In the genomic region with DNA sequence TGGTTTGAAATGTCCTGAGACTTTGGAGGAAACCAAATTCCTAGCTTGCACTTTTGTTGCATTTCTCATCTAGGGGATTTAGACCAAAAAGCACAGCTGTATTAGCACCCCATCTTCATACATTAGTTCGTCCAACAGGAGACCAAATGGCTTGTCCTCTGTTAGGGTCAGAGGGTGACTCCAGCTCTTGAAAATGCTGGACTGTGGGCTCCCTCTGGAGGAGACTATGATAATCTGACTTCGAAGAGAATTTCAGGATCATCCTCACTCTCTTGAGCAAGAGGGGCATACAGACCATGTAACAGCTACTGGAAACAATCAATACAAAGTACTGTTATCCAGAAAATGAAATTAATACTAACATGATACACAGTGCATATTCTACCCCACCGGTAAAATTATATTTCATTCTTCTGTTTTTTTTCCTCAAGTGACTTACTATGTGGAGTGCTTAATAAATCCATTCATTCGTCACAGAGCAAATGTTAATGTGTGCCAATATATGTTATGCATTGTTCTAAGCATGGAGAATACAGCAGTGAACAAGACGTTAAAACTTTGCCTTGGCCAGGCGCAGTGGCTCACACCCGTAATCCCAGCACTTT, we compare ENCODE assay signal across 8 cellular contexts.
DNase-seq lines count a peak whose midpoint lies in the region; FAIRE-seq and TF ChIP-seq lines count a peak whose summit lies in the region.

No MANE protein-coding gene starts in this region.

- H3K36me3 Mint-ChIP-seq in activated T-cell treated with anti-CD3 and anti-CD28 coated beads, Interleukin-2, amount 50 U/mL, for 24 hours (ENCODE audit: low read depth) = no peaks in the 10 kb centered on the region

- no peaks in the 10 kb centered on the region for H3K4me1 ChIP-seq in kidney (ENCODE audit: control insufficient read depth in 1 of 2, insufficient read depth in 1 of 2, low read depth in 1 of 2, low read length in 2 of 2)

- peak; percentile 64 for FAIRE-seq in kidney (lab: Jason Lieb, UNC)

- H3K9me3 Mint-ChIP-seq in activated T-cell treated with anti-CD3 and anti-CD28 coated beads, Interleukin-2, amount 50 U/mL, for 24 hours = peaks cover 6% of the 10 kb centered on the region

- no peak overlapping the region for H3K27ac ChIP-seq in kidney (ENCODE audit: low read depth in 2 of 2, low read length in 2 of 2)

- H3K36me3 ChIP-seq in kidney (ENCODE audit: control insufficient read depth in 1 of 2, insufficient read depth in 2 of 2, low read length in 2 of 2) = no peaks in the 10 kb centered on the region

- no peak overlapping the region for H3K9ac ChIP-seq in kidney (ENCODE audit: low read length in 2 of 2)

- peaks cover 3% of the 10 kb centered on the region for H3K4me1 Mint-ChIP-seq in activated T-cell treated with anti-CD3 and anti-CD28 coated beads, Interleukin-2, amount 50 U/mL, for 24 hours (ENCODE audit: low read depth)

- intact Hi-C loops in kidney (cut with DNase I) = loop anchor here (5.0 kb wide), 1 partner anchor 107 kb away; no protein-coding TSS in a partner anchor

- H3K4me3 ChIP-seq in kidney (ENCODE audit: low read length in 2 of 2) = no peak overlapping the region

- H3K4me3 Mint-ChIP-seq in activated T-cell treated with anti-CD3 and anti-CD28 coated beads, Interleukin-2, amount 50 U/mL, for 24 hours = no peak overlapping the region

- H3K27ac Mint-ChIP-seq in activated T-cell treated with anti-CD3 and anti-CD28 coated beads, Interleukin-2, amount 50 U/mL, for 24 hours = no peak overlapping the region

- H3K9me3 ChIP-seq in kidney (ENCODE audit: control insufficient read depth in 1 of 2, low read length in 2 of 2) = peaks cover 0 to 3% of the 10 kb centered on the region in 2 donors

- peaks cover 3% of the 10 kb centered on the region for H3K27me3 Mint-ChIP-seq in activated T-cell treated with anti-CD3 and anti-CD28 coated beads, Interleukin-2, amount 50 U/mL, for 24 hours

- DNase-seq in activated T-cell treated with anti-CD3 and anti-CD28 coated beads for 24 hours (ENCODE audit: low read depth) = peak; percentile 23
- no peak for DNase-seq in activated T-cell treated with anti-CD3 and anti-CD28 coated beads, Interleukin-2, amount 50 U/mL, for 24 hours
- peak; percentile 64 for DNase-seq in NAMALWA (ENCODE audit: low spot score)
- peak in 3 of 5 donors; percentile 10 to 44 (median 30) for DNase-seq in T-helper 1 cell
- DNase-seq in central memory CD4-positive, alpha-beta T cell = peak; percentile 49
- no peak for DNase-seq in kidney
- peak; percentile 27 for DNase-seq in stimulated activated CD4-positive, alpha-beta T cell treated with anti-CD3 and anti-CD28 coated beads, Interleukin-2, amount 100 ng/mL, for 4 hours (ENCODE audit: low read depth)
- DNase-seq in NCI-H1048 (lab: John Stamatoyannopoulos, UW) = no peak

- TF ChIP-seq CTCF in kidney (IDR thresholded peaks at IDR 0.05; ENCODE audit: borderline replicate concordance, extremely low read depth, insufficient read depth) = peak; percentile 72

Comparison
In these comparisons a context has a peak if more than half of its experiments do, and no peak if none do; other contexts are left out.
1. DNase-seq: peak in activated T-cell treated with anti-CD3 and anti-CD28 coated beads for 24 hours (single experiment), NAMALWA (single experiment), T-helper 1 cell (3 of 5), central memory CD4-positive, alpha-beta T cell (single experiment) and stimulated activated CD4-positive, alpha-beta T cell treated with anti-CD3 and anti-CD28 coated beads, Interleukin-2, amount 100 ng/mL, for 4 hours (single experiment); none in activated T-cell treated with anti-CD3 and anti-CD28 coated beads, Interleukin-2, amount 50 U/mL, for 24 hours (single experiment), kidney (single experiment) and NCI-H1048 (single experiment).